Comparison of ENCODE assay signal across 14 cellular contexts in the genomic region with DNA sequence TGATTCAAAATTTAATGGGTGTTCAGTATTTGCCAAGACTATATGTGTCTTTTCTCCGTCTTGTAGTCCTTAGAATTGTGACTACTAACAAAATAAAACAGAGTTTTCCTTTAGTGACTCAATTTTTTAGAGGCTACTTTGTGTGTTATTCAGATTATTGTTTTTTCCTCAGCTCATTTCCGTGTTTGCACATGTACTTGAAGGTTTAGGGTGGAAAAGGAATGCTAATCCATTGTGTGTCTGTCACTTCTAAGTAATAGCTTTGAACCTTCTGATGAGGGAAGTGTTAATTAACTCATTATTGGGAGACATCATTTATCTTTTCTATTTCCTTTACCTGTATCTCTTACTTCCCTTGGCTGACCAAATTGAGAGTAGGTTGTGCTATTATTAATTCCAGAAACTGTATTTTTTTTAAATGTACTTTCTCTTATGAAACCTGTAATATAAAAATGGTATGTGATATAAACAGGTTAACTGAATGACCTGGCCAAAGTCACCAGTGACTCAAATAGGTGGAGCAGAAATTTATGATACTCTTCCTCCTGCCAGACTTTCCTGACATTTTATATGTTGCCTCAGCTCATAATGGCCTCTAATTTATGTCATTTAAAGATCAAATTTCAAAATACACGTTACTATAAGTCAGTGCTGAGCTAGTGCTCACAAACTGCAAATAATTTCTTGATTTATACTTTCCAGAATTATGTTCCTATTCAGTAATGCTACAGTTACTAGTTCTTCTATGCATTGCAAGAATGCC.
DNase-seq lines count a peak whose midpoint lies in the region; ATAC-seq and TF ChIP-seq lines count a peak whose summit lies in the region.
"Had no signal": no experiment of that assay in that cellular context is flagged by ENCODE, and none has a peak within 500 bp of the region (broad histone marks: within the 10 kb centered on the region; RNA-seq: fewer than 3 reads in every experiment).

No MANE protein-coding gene starts in this region.

- H3K27ac ChIP-seq in epithelial cell of prostate = peak overlapping the region; percentile 82

- POLR2A ChIA-PET in HEK293T (lab: Yijun Ruan, JAX) = no interaction called here

- H3K4me1 Mint-ChIP-seq in endothelial cell (ENCODE audit: unreplicated experiment) = no peaks in the 10 kb centered on the region
- H3K4me1 Mint-ChIP-seq: CD14-positive monocyte had no signal

- H3K9me3 Mint-ChIP-seq in endothelial cell (ENCODE audit: unreplicated experiment) = no peaks in the 10 kb centered on the region
- H3K9me3 Mint-ChIP-seq: activated naive CD4-positive, alpha-beta T cell treated with anti-CD3 and anti-CD28 coated beads, Interleukin-2, amount 50 U/mL, for 72 hours had no signal

- no peak overlapping the region for H3K4me3 Mint-ChIP-seq in endothelial cell (ENCODE audit: unreplicated experiment)
- H3K4me3 Mint-ChIP-seq: CD14-positive monocyte had no signal

- no peak for ATAC-seq in HG03354 (IDR thresholded peaks at IDR 0.05; ENCODE audit: poor library complexity, severe bottlenecking, unreplicated experiment)
- ATAC-seq: activated naive CD4-positive, alpha-beta T cell treated with anti-CD3 and anti-CD28 coated beads, Interleukin-2, amount 50 U/mL, for 72 hours; sciatic nerve had no signal

- DNase-seq in HEK293T (ENCODE audit: extremely low spot score) (peak; percentile 32), NCI-H748 treated with DMSO at 0.1 percent for 48 hours (lab: John Stamatoyannopoulos, UW) (peak; percentile 74), epithelial cell of prostate (ENCODE audit: low read depth, low spot score) (no peak), renal cortical epithelial cell (ENCODE audit: low read depth) (peak; percentile 74), foreskin melanocyte (no peak), endothelial cell (ENCODE audit: low spot score) (no peak)
- DNase-seq in central memory CD4-positive, alpha-beta T cell = no peak
- DNase-seq: cerebellar nuclear complex, GDM1, KBM-7 had no signal

- CTCF ChIA-PET in HEK293T (lab: Yijun Ruan, JAX) = no interaction called here

- H3K27ac Mint-ChIP-seq in endothelial cell (ENCODE audit: unreplicated experiment) = no peak overlapping the region
- H3K27ac Mint-ChIP-seq: activated naive CD4-positive, alpha-beta T cell treated with anti-CD3 and anti-CD28 coated beads, Interleukin-2, amount 50 U/mL, for 72 hours; CD14-positive monocyte had no signal

- H3K27me3 Mint-ChIP-seq in endothelial cell (ENCODE audit: unreplicated experiment) = peaks cover 5% of the 10 kb centered on the region

- H3K36me3 Mint-ChIP-seq in endothelial cell (ENCODE audit: low read depth, unreplicated experiment) = no peaks in the 10 kb centered on the region
- H3K36me3 Mint-ChIP-seq: activated naive CD4-positive, alpha-beta T cell treated with anti-CD3 and anti-CD28 coated beads, Interleukin-2, amount 50 U/mL, for 72 hours; CD14-positive monocyte had no signal

- no peak for TF ChIP-seq CTCF in endothelial cell (IDR thresholded peaks at IDR 0.05; ENCODE audit: unreplicated experiment)

TF ChIP-seq in HEK293T, 16 proteins besides CTCF, POLR2A, EP300 and RAD21:
- TF ChIP-seq SP1 (IDR thresholded peaks at IDR 0.05) = no peak
- TF ChIP-seq L3MBTL2 (conservative IDR thresholded peaks at IDR 0.05) = no peak
- no peak for TF ChIP-seq ARNT (IDR thresholded peaks at IDR 0.05)
- TF ChIP-seq SUZ12 (IDR thresholded peaks at IDR 0.05) = no peak
- TF ChIP-seq FOXA1 (IDR thresholded peaks at IDR 0.05) = no peak
- TF ChIP-seq CTBP1 (IDR thresholded peaks at IDR 0.05; ENCODE audit: borderline replicate concordance) = peak; percentile 49; the same call in 1 of the 2 replicates
- TF ChIP-seq FOXM1 (IDR thresholded peaks at IDR 0.05; ENCODE audit: borderline replicate concordance) = no peak
- TF ChIP-seq, protein P1, sequence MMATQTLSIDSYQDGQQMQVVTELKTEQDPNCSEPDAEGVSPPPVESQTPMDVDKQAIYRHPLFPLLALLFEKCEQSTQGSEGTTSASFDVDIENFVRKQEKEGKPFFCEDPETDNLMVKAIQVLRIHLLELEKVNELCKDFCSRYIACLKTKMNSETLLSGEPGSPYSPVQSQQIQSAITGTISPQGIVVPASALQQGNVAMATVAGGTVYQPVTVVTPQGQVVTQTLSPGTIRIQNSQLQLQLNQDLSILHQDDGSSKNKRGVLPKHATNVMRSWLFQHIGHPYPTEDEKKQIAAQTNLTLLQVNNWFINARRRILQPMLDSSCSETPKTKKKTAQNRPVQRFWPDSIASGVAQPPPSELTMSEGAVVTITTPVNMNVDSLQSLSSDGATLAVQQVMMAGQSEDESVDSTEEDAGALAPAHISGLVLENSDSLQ (IDR thresholded peaks at IDR 0.05) = peak; percentile 94
- TF ChIP-seq ZNF384 (IDR thresholded peaks at IDR 0.05) = no peak
- no peak for TF ChIP-seq HDGF (IDR thresholded peaks at IDR 0.05; ENCODE audit: borderline replicate concordance)
- 0 out of 2 replicates have a peak, but pooled peaks have one; percentile 47 for TF ChIP-seq LEF1 (IDR thresholded peaks at IDR 0.05; ENCODE audit: borderline replicate concordance)
- TF ChIP-seq BHLHE40 (IDR thresholded peaks at IDR 0.05; ENCODE audit: borderline replicate concordance) = no peak
- TF ChIP-seq TARDBP (IDR thresholded peaks at IDR 0.05) = no peak
- no peak for TF ChIP-seq FOXK2 (IDR thresholded peaks at IDR 0.05)

Comparison
In these comparisons a context has a peak if more than half of its experiments do, and no peak if none do; other contexts are left out.
1. DNase-seq: peak in HEK293T (single experiment), NCI-H748 treated with DMSO at 0.1 percent for 48 hours (single experiment) and renal cortical epithelial cell (single experiment); none in epithelial cell of prostate (single experiment), central memory CD4-positive, alpha-beta T cell (single experiment), foreskin melanocyte (single experiment) and endothelial cell (single experiment).